26 cellular contexts compared by ENCODE assay signal in genomic region chr18:10826400-10826799, GRCh38.
"Had no signal": no experiment of that assay in that cellular context is flagged by ENCODE, and none has a peak within 500 bp of the region (broad histone marks: within the 10 kb centered on the region; RNA-seq: fewer than 3 reads in every experiment).

No MANE protein-coding gene starts in this region.

- DNase-seq: colonic mucosa; cortex of kidney; effector CD8-positive, alpha-beta T cell; effector memory CD8-positive, alpha-beta T cell; endodermal cell; erythroblast; esophagus squamous epithelium; foreskin fibroblast; foreskin melanocyte; gastrocnemius medialis; glutamatergic neuron; head of caudate nucleus; heart right ventricle; hippocampal formation; left cardiac atrium; left lung; left ventricle myocardium superior; lower lobe of right lung; mesenchymal stem cell; mucosa of descending colon; naive B cell had no signal

- H3K9me3 ChIP-seq: colonic mucosa, esophagus squamous epithelium, gastrocnemius medialis, left lung, lower lobe of right lung had no signal

- H3K4me1 ChIP-seq: colonic mucosa, esophagus squamous epithelium, gastrocnemius medialis, heart right ventricle, left lung, lower lobe of right lung had no signal

- H3K4me3 ChIP-seq: colonic mucosa, esophagus squamous epithelium, gastrocnemius medialis, heart right ventricle, left lung, lower lobe of right lung, mucosa of descending colon had no signal

- H3K27me3 ChIP-seq: colonic mucosa, esophagus squamous epithelium had no signal

- ATAC-seq: effector memory CD8-positive, alpha-beta T cell; esophagus mucosa; gastrocnemius medialis; heart right ventricle; left cardiac atrium; left lung; left ventricle myocardium superior; lower lobe of right lung; mucosa of descending colon had no signal

- FAIRE-seq: endometrium, islet of Langerhans, keratinocyte had no signal

- H3K36me3 ChIP-seq: colonic mucosa, esophagus squamous epithelium, gastrocnemius medialis, heart right ventricle, left lung, lower lobe of right lung had no signal

- H3K27ac ChIP-seq: colonic mucosa, epithelial cell of prostate, esophagus squamous epithelium, gastrocnemius medialis, heart right ventricle, left lung, lower lobe of right lung had no signal
